ENCODE assay signal across 8 cellular contexts in the genomic region with DNA sequence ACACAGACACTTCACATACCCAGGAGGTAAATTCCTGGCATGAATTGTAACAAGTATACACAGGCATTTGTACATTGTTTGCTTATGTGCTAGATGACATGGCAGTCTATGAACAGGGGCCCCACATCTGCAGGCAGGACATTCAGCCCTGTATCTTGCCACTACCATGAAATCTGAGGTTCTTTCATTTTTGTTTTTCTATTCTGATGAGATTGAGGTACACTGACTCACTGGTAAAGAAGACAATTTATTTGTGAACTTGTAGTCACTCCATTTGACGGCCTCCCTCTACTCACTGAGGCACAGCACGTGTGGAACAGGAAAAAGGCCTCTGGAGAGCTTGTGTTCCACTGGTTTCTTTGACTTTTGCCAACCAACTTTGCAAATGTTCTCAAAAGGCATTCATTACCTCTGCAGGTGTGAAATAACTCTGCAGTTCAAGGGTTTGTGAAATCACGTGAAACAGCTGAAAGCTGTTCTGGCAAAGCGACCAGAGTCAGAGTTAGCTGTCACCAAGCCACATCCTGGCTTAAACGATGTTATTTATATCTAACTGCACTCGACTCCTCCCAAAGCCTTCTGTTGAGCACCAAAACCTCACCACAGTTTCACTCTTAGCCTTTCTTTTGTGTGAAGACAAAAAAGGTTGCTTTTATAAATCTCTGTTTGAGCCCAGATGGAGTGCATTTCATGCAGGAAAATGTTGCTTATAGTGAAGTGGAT.
DNase-seq lines count a peak whose midpoint lies in the region; ATAC-seq lines count a peak whose summit lies in the region.

No MANE protein-coding gene starts in this region.

- H3K36me3 Mint-ChIP-seq in effector memory CD8-positive, alpha-beta T cell (ENCODE audit: insufficient read depth): peaks cover 2% of the 10 kb centered on the region

- peak overlapping the region; percentile 72 to 77 for H3K4me3 Mint-ChIP-seq in effector memory CD8-positive, alpha-beta T cell

- H3K27me3 Mint-ChIP-seq in effector memory CD8-positive, alpha-beta T cell: no peaks in the 10 kb centered on the region

- DNase-seq in DMS53 (lab: John Stamatoyannopoulos, UW): peak; percentile 15
- no peak for DNase-seq in DMS53 treated with DMSO at 0.1 percent for 48 hours (lab: John Stamatoyannopoulos, UW; ENCODE audit: unreplicated experiment)
- DNase-seq in T-helper 2 cell: peak in 3 of 5 experiments; percentile 17 to 99 (median 69)
- peak; percentile 54 to 65 (median 56) for DNase-seq in effector memory CD8-positive, alpha-beta T cell
- DNase-seq in stimulated activated CD8-positive, alpha-beta memory T cell treated with anti-CD3 and anti-CD28 coated beads, Interleukin-12 subunit alpha, Interleukin-12 subunit beta, amount 100 ng/mL, for 24 hours (ENCODE audit: extremely low read depth): peak; percentile 16
- no peak for DNase-seq in cerebellar cortex (ENCODE audit: low spot score)
- DNase-seq in C1 segment of cervical spinal cord (lab: John Stamatoyannopoulos, UW): no peak

- peaks cover 0 to 7% of the 10 kb centered on the region in 2 donors for H3K9me3 Mint-ChIP-seq in effector memory CD8-positive, alpha-beta T cell

- H3K27ac Mint-ChIP-seq in effector memory CD8-positive, alpha-beta T cell: peak overlapping the region; percentile 92 to 94

- H3K4me1 Mint-ChIP-seq in effector memory CD8-positive, alpha-beta T cell (ENCODE audit: low read depth in 2 of 2): peaks cover 45 to 63% of the 10 kb centered on the region in 2 donors

- peak; percentile 94 for ATAC-seq in HG03103 (IDR thresholded peaks at IDR 0.05; ENCODE audit: low read depth, unreplicated experiment)
- peak; percentile 94 for ATAC-seq in effector memory CD8-positive, alpha-beta T cell (replicated peaks)

Comparison
In these comparisons a context has a peak if more than half of its experiments do, and no peak if none do; other contexts are left out.
1. DNase-seq: peak in DMS53 (single experiment), T-helper 2 cell (3 of 5), effector memory CD8-positive, alpha-beta T cell (3 of 3) and stimulated activated CD8-positive, alpha-beta memory T cell treated with anti-CD3 and anti-CD28 coated beads, Interleukin-12 subunit alpha, Interleukin-12 subunit beta, amount 100 ng/mL, for 24 hours (single experiment); none in DMS53 treated with DMSO at 0.1 percent for 48 hours (single experiment), cerebellar cortex (single experiment) and C1 segment of cervical spinal cord (0 of 14).